In the genomic region with DNA sequence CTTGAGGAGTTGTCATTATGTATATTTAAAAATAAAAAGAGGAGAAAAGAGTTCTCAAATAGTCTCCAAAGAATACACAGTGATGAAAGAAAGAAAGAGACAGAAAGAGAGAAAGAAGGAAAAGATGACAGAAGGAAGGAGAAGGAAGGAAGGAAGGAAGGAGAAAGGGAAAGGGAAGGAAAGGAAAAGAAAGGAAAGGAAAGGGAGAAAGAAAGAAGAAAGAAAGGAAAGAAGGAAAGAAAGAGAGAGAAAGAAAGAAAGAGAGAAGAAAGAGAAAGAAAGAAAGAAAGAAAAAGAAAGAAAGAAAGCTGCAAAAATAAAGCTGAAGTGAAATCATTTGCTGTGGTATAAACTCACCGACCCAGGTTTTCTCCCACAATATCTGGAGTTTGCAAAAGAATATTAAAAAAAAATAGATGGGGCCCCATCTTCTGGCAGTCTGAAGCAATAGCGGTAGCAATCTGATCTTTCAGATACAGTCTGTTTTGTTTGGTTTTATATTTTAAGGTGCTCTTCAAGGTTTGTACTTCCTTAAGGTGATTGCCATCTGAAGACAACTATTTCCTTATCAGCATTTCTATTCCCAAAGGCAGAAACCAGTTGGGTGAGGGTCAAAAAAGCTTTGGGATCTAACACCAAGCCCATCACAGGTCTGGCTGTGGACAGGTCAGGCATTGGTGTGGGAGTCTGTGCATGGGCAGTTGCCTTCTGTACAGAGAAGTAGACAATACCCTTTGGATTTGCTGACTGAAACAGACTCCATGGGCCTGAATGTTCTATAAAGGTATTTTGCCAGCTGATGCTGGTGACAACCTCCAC, we compare ENCODE assay signal across 8 cellular contexts.
DNase-seq lines count a peak whose midpoint lies in the region; ATAC-seq and TF ChIP-seq lines count a peak whose summit lies in the region.

No MANE protein-coding gene starts in this region.

- H3K36me3 ChIP-seq in adipocyte (ENCODE audit: control insufficient read depth, insufficient read depth, low read length, severe bottlenecking) = no peaks in the 10 kb centered on the region
- no peaks in the 10 kb centered on the region for H3K36me3 ChIP-seq in liver (ENCODE audit: control insufficient read depth in 4 of 4, insufficient read depth in 3 of 4, low read depth in 1 of 4, low read length in 3 of 4)

- no peak overlapping the region for H3K27ac ChIP-seq in liver (ENCODE audit: low read depth in 1 of 2, low read length in 2 of 2)

- H3K4me3 Mint-ChIP-seq in activated T-helper 17 cell treated with anti-CD3 and anti-CD28 coated beads, Interleukin-2, amount 50 U/mL, for 72 hours = no peak overlapping the region
- no peak overlapping the region for H3K4me3 Mint-ChIP-seq in CD14-positive monocyte

- no peaks in the 10 kb centered on the region for H3K9me3 Mint-ChIP-seq in activated T-helper 17 cell treated with anti-CD3 and anti-CD28 coated beads, Interleukin-2, amount 50 U/mL, for 72 hours
- H3K9me3 Mint-ChIP-seq in CD14-positive monocyte = peaks cover 0 to 3% (median 0%) of the 10 kb centered on the region in 7 donors

- peaks cover 5% of the 10 kb centered on the region for H3K27me3 Mint-ChIP-seq in activated T-helper 17 cell treated with anti-CD3 and anti-CD28 coated beads, Interleukin-2, amount 50 U/mL, for 72 hours
- H3K27me3 Mint-ChIP-seq in CD14-positive monocyte (ENCODE audit: low read depth in 3 of 3) = peaks cover 2 to 4% (median 2%) of the 10 kb centered on the region in 3 donors

- H3K4me1 ChIP-seq in adipocyte (ENCODE audit: control insufficient read depth, insufficient read depth, low read length) (peaks cover 13% of the 10 kb centered on the region), liver (ENCODE audit: control insufficient read depth in 4 of 4, insufficient read depth in 4 of 4, low read length in 3 of 4) (peaks cover 0 to 2% (median under 1%) of the 10 kb centered on the region in 4 donors)

- intact Hi-C loops in CD14-positive monocyte (cut with micrococcal nuclease) = no loop called here

- no peak overlapping the region for H3K4me3 ChIP-seq in adipocyte (ENCODE audit: low read length)
- no peak overlapping the region for H3K4me3 ChIP-seq in liver (ENCODE audit: low read depth in 1 of 3, low read length in 3 of 3)

- H3K9ac ChIP-seq in adipocyte (ENCODE audit: low read length) (no peak overlapping the region), liver (ENCODE audit: low read depth in 1 of 2, low read length in 2 of 2) (peak overlapping the region in 1 of 2 donors; percentile 24)

- H3K27me3 ChIP-seq in adipocyte (replicated peaks; ENCODE audit: control insufficient read depth, insufficient read depth, low read length) = no peaks in the 10 kb centered on the region
- no peaks in the 10 kb centered on the region for H3K27me3 ChIP-seq in liver (ENCODE audit: control insufficient read depth in 4 of 4, insufficient read depth in 4 of 4, low read length in 3 of 4)

- ATAC-seq in HG03460 (IDR thresholded peaks at IDR 0.05; ENCODE audit: unreplicated experiment) (no peak), GM19035 (IDR thresholded peaks at IDR 0.05; ENCODE audit: unreplicated experiment) (no peak)
- ATAC-seq in activated T-helper 17 cell treated with anti-CD3 and anti-CD28 coated beads, Interleukin-2, amount 50 U/mL, for 72 hours (replicated peaks) = no peak

- TF ChIP-seq CTCF in GM12873 (IDR thresholded peaks at IDR 0.05; ENCODE audit: insufficient read depth, low read depth, low read length, missing control alignments) (peak; percentile 32), liver (IDR thresholded peaks at IDR 0.05; ENCODE audit: low read depth, low read length, missing input control) (peak; percentile 41), CD14-positive monocyte (IDR thresholded peaks at IDR 0.05) (no peak)

- DNase-seq in HT1080 (ENCODE audit: low read depth) = peak; percentile 25
- DNase-seq in adipocyte (ENCODE audit: low read depth) = peak; percentile 71
- no peak for DNase-seq in CD14-positive monocyte (ENCODE audit: low spot score)

- 18% methylated on average over 2 of the region's 2 CpGs for WGBS in liver

- peak; percentile 72 for TF ChIP-seq RAD21 in liver (IDR thresholded peaks at IDR 0.05)

- no peak overlapping the region for H3K27ac Mint-ChIP-seq in activated T-helper 17 cell treated with anti-CD3 and anti-CD28 coated beads, Interleukin-2, amount 50 U/mL, for 72 hours
- peak overlapping the region in 1 of 7 donors; percentile 8 for H3K27ac Mint-ChIP-seq in CD14-positive monocyte

- H3K9me3 ChIP-seq in adipocyte (ENCODE audit: control insufficient read depth, low read length) (no peaks in the 10 kb centered on the region), liver (ENCODE audit: control insufficient read depth in 4 of 4, low read length in 3 of 4) (no peaks in the 10 kb centered on the region)

- no peaks in the 10 kb centered on the region for H3K4me1 Mint-ChIP-seq in activated T-helper 17 cell treated with anti-CD3 and anti-CD28 coated beads, Interleukin-2, amount 50 U/mL, for 72 hours
- H3K4me1 Mint-ChIP-seq in CD14-positive monocyte = no peaks in the 10 kb centered on the region

- no peaks in the 10 kb centered on the region for H3K36me3 Mint-ChIP-seq in activated T-helper 17 cell treated with anti-CD3 and anti-CD28 coated beads, Interleukin-2, amount 50 U/mL, for 72 hours (ENCODE audit: low read depth)
- H3K36me3 Mint-ChIP-seq in CD14-positive monocyte = no peaks in the 10 kb centered on the region

TF ChIP-seq in liver, 16 proteins besides CTCF, POLR2A, EP300 and RAD21:
- TF ChIP-seq, protein P1, sequence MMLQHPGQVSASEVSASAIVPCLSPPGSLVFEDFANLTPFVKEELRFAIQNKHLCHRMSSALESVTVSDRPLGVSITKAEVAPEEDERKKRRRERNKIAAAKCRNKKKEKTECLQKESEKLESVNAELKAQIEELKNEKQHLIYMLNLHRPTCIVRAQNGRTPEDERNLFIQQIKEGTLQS (IDR thresholded peaks at IDR 0.05) = no peak
- TF ChIP-seq, protein P2, sequence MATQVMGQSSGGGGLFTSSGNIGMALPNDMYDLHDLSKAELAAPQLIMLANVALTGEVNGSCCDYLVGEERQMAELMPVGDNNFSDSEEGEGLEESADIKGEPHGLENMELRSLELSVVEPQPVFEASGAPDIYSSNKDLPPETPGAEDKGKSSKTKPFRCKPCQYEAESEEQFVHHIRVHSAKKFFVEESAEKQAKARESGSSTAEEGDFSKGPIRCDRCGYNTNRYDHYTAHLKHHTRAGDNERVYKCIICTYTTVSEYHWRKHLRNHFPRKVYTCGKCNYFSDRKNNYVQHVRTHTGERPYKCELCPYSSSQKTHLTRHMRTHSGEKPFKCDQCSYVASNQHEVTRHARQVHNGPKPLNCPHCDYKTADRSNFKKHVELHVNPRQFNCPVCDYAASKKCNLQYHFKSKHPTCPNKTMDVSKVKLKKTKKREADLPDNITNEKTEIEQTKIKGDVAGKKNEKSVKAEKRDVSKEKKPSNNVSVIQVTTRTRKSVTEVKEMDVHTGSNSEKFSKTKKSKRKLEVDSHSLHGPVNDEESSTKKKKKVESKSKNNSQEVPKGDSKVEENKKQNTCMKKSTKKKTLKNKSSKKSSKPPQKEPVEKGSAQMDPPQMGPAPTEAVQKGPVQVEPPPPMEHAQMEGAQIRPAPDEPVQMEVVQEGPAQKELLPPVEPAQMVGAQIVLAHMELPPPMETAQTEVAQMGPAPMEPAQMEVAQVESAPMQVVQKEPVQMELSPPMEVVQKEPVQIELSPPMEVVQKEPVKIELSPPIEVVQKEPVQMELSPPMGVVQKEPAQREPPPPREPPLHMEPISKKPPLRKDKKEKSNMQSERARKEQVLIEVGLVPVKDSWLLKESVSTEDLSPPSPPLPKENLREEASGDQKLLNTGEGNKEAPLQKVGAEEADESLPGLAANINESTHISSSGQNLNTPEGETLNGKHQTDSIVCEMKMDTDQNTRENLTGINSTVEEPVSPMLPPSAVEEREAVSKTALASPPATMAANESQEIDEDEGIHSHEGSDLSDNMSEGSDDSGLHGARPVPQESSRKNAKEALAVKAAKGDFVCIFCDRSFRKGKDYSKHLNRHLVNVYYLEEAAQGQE (IDR thresholded peaks at IDR 0.05) = no peak
- TF ChIP-seq HNF4G (IDR thresholded peaks at IDR 0.05) (no peak), SP1 (IDR thresholded peaks at IDR 0.05) (no peak), RXRA (IDR thresholded peaks at IDR 0.05) (no peak), EGR1 (IDR thresholded peaks at IDR 0.05; ENCODE audit: low read depth in 2 of 2) (no peak), HNF4A (conservative IDR thresholded peaks at IDR 0.05) (no peak), GABPA (IDR thresholded peaks at IDR 0.05 in 1 of 2, conservative IDR thresholded peaks at IDR 0.05 in 1 of 2) (no peak), JUND (IDR thresholded peaks at IDR 0.05) (no peak), FOXA1 (IDR thresholded peaks at IDR 0.05) (no peak), FOXA2 (IDR thresholded peaks at IDR 0.05) (no peak), YY1 (IDR thresholded peaks at IDR 0.05) (no peak), NR2F2 (IDR thresholded peaks at IDR 0.05) (no peak), MAX (IDR thresholded peaks at IDR 0.05) (no peak), TAF1 (conservative IDR thresholded peaks at IDR 0.05) (no peak)
- TF ChIP-seq, protein P3, sequence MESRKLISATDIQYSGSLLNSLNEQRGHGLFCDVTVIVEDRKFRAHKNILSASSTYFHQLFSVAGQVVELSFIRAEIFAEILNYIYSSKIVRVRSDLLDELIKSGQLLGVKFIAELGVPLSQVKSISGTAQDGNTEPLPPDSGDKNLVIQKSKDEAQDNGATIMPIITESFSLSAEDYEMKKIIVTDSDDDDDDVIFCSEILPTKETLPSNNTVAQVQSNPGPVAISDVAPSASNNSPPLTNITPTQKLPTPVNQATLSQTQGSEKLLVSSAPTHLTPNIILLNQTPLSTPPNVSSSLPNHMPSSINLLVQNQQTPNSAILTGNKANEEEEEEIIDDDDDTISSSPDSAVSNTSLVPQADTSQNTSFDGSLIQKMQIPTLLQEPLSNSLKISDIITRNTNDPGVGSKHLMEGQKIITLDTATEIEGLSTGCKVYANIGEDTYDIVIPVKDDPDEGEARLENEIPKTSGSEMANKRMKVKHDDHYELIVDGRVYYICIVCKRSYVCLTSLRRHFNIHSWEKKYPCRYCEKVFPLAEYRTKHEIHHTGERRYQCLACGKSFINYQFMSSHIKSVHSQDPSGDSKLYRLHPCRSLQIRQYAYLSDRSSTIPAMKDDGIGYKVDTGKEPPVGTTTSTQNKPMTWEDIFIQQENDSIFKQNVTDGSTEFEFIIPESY (IDR thresholded peaks at IDR 0.05) = no peak
